In the genomic region with DNA sequence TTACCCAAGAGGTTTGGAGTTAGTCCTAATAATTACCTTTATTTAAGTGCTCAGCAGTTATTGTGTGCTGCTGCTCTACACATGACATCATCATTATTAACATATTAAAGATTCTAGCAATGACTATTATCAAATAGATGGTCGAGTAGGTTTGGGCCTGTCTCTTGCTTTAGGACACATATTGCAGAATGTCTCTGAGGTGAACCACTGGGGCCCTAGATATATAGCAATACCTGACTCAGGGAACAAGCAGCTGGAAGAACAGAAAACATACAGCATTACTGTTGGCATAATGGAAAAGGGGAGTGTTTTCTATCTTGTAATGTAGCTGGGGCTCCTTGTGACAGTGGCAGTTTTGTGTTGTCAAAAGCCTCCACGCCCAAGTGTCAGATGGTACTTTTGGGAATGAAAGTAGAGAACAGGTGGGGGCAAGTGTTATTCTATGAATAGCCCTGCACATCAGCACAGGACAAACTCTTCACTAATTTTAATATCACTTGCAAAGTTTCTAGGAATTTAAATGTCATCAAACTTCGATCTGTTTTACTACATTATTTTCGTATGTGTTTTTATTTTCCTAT, we compare ENCODE assay signal across 33 cellular contexts. TPM values are rescaled to one million over a fixed set of nuclear protein-coding genes. Genes with fewer than 3 reads are reported as not detected.
"Had no signal": no experiment of that assay in that cellular context is flagged by ENCODE, and none has a peak within 500 bp of the region (broad histone marks: within the 10 kb centered on the region; RNA-seq: fewer than 3 reads in every experiment).

No MANE protein-coding gene starts in this region.

- H3K4me1 ChIP-seq: ascending aorta, breast epithelium, esophagus muscularis mucosa, foreskin keratinocyte, gastrocnemius medialis, heart left ventricle had no signal

- H3K27me3 Mint-ChIP-seq: activated CD4-positive, alpha-beta memory T cell treated with anti-CD3 and anti-CD28 coated beads for 36 hours; activated CD4-positive, alpha-beta T cell treated with anti-CD3 and anti-CD28 coated beads for 36 hours; activated CD8-positive, alpha-beta memory T cell treated with anti-CD3 and anti-CD28 coated beads, Interleukin-2, amount 10 ng/mL, durations not matched to agents 7 days and 5 days; activated naive CD4-positive, alpha-beta T cell treated with anti-CD3 and anti-CD28 coated beads, Interleukin-2, amount 10 ng/mL, durations not matched to agents 7 days and 5 days; activated naive CD8-positive, alpha-beta T cell treated with anti-CD3 and anti-CD28 coated beads, Interleukin-2, amount 10 ng/mL, durations not matched to agents 7 days and 5 days; brain; T-cell had no signal

- H3K36me3 Mint-ChIP-seq: activated CD4-positive, alpha-beta memory T cell treated with anti-CD3 and anti-CD28 coated beads for 36 hours; activated CD8-positive, alpha-beta memory T cell treated with anti-CD3 and anti-CD28 coated beads, Interleukin-2, amount 10 ng/mL, durations not matched to agents 7 days and 5 days; activated naive CD4-positive, alpha-beta T cell treated with anti-CD3 and anti-CD28 coated beads, Interleukin-2, amount 10 ng/mL, durations not matched to agents 7 days and 5 days; activated naive CD8-positive, alpha-beta T cell treated with anti-CD3 and anti-CD28 coated beads, Interleukin-2, amount 10 ng/mL, durations not matched to agents 7 days and 5 days; brain; T-cell had no signal

- H3K27me3 ChIP-seq: ascending aorta, breast epithelium, esophagus muscularis mucosa, foreskin keratinocyte, gastrocnemius medialis, heart left ventricle had no signal

- ATAC-seq: activated CD4-positive, alpha-beta T cell treated with anti-CD3 and anti-CD28 coated beads for 36 hours; activated CD8-positive, alpha-beta memory T cell treated with anti-CD3 and anti-CD28 coated beads, Interleukin-2, amount 10 ng/mL, durations not matched to agents 7 days and 5 days; activated CD8-positive, alpha-beta T cell treated with anti-CD3 and anti-CD28 coated beads, Interleukin-2, amount 10 ng/mL, durations not matched to agents 7 days and 5 days; activated naive CD4-positive, alpha-beta T cell treated with anti-CD3 and anti-CD28 coated beads, Interleukin-2, amount 50 U/mL, for 72 hours; activated T-cell treated with anti-CD3 and anti-CD28 coated beads, Interleukin-2, amount 50 U/mL, for 72 hours; effector memory CD8-positive, alpha-beta T cell; foreskin keratinocyte; gastrocnemius medialis; heart left ventricle; T-cell had no signal

- H3K4me3 Mint-ChIP-seq: activated CD4-positive, alpha-beta memory T cell treated with anti-CD3 and anti-CD28 coated beads for 36 hours; activated CD4-positive, alpha-beta T cell treated with anti-CD3 and anti-CD28 coated beads for 36 hours; activated CD4-positive, alpha-beta T cell treated with anti-CD3 and anti-CD28 coated beads, Interleukin-2, amount 10 ng/mL, durations not matched to agents 24 days and 14 days; activated CD8-positive, alpha-beta memory T cell treated with anti-CD3 and anti-CD28 coated beads, Interleukin-2, amount 10 ng/mL, durations not matched to agents 7 days and 5 days; activated CD8-positive, alpha-beta T cell treated with anti-CD3 and anti-CD28 coated beads, Interleukin-2, amount 10 ng/mL, durations not matched to agents 7 days and 5 days; activated naive CD4-positive, alpha-beta T cell treated with anti-CD3 and anti-CD28 coated beads, Interleukin-2, amount 10 ng/mL, durations not matched to agents 7 days and 5 days; activated naive CD8-positive, alpha-beta T cell treated with anti-CD3 and anti-CD28 coated beads, Interleukin-2, amount 10 ng/mL, durations not matched to agents 7 days and 5 days; activated T-cell treated with anti-CD3 and anti-CD28 coated beads, Interleukin-2, amount 50 U/mL, for 72 hours; brain; central memory CD8-positive, alpha-beta T cell; effector memory CD8-positive, alpha-beta T cell; T-cell had no signal

- H3K4me3 ChIP-seq: ascending aorta, breast epithelium, coronary artery, esophagus muscularis mucosa, gastrocnemius medialis, heart left ventricle had no signal

- H3K36me3 ChIP-seq: ascending aorta, breast epithelium, esophagus muscularis mucosa, gastrocnemius medialis, heart left ventricle had no signal

- H3K4me1 Mint-ChIP-seq: activated CD4-positive, alpha-beta T cell treated with anti-CD3 and anti-CD28 coated beads for 36 hours; activated CD4-positive, alpha-beta T cell treated with anti-CD3 and anti-CD28 coated beads, Interleukin-2, amount 10 ng/mL, durations not matched to agents 24 days and 14 days; activated CD8-positive, alpha-beta memory T cell treated with anti-CD3 and anti-CD28 coated beads, Interleukin-2, amount 10 ng/mL, durations not matched to agents 7 days and 5 days; activated naive CD4-positive, alpha-beta T cell treated with anti-CD3 and anti-CD28 coated beads, Interleukin-2, amount 10 ng/mL, durations not matched to agents 7 days and 5 days; brain; central memory CD8-positive, alpha-beta T cell; T-cell had no signal

- H3K27ac ChIP-seq: ascending aorta, breast epithelium, coronary artery, esophagus muscularis mucosa, foreskin keratinocyte, gastrocnemius medialis, heart left ventricle had no signal

- H3K9me3 Mint-ChIP-seq: activated naive CD4-positive, alpha-beta T cell treated with anti-CD3 and anti-CD28 coated beads, Interleukin-2, amount 50 U/mL, for 72 hours; activated naive CD8-positive, alpha-beta T cell treated with anti-CD3 and anti-CD28 coated beads, Interleukin-2, amount 10 ng/mL, durations not matched to agents 7 days and 5 days; activated T-cell treated with anti-CD3 and anti-CD28 coated beads, Interleukin-2, amount 50 U/mL, for 72 hours; central memory CD8-positive, alpha-beta T cell; effector memory CD8-positive, alpha-beta T cell had no signal

- DNase-seq: activated CD4-positive, alpha-beta memory T cell treated with anti-CD3 and anti-CD28 coated beads for 36 hours; activated CD4-positive, alpha-beta T cell treated with anti-CD3 and anti-CD28 coated beads for 36 hours; activated CD4-positive, alpha-beta T cell treated with anti-CD3 and anti-CD28 coated beads, Interleukin-2, amount 10 ng/mL, durations not matched to agents 24 days and 14 days; activated CD4-positive, CD25-positive, alpha-beta regulatory T cell; activated CD4-positive, CD25-positive, alpha-beta regulatory T cell treated with anti-CD3 and anti-CD28 coated beads, Interleukin-2, amount 50 U/mL, for 72 hours; activated CD8-positive, alpha-beta memory T cell treated with anti-CD3 and anti-CD28 coated beads, Interleukin-2, amount 10 ng/mL, durations not matched to agents 7 days and 5 days; activated CD8-positive, alpha-beta memory T cell treated with anti-CD3 and anti-CD28 coated beads, Interleukin-2, amount 50 U/mL, for 4 hours; activated CD8-positive, alpha-beta T cell treated with anti-CD3 and anti-CD28 coated beads, Interleukin-2, amount 10 ng/mL, durations not matched to agents 7 days and 5 days; activated gamma-delta T cell; activated naive CD4-positive, alpha-beta T cell; activated naive CD4-positive, alpha-beta T cell treated with anti-CD3 and anti-CD28 coated beads, Interleukin-2, amount 10 ng/mL, durations not matched to agents 7 days and 5 days; activated naive CD8-positive, alpha-beta T cell treated with anti-CD3 and anti-CD28 coated beads, Interleukin-2, amount 10 ng/mL, durations not matched to agents 7 days and 5 days; activated T-cell treated with anti-CD3 and anti-CD28 coated beads, Interleukin-2, amount 50 U/mL, for 1 hour; activated T-cell treated with anti-CD3 and anti-CD28 coated beads, Interleukin-2, amount 50 U/mL, for 72 hours; dermis blood vessel endothelial cell; effector CD4-positive, alpha-beta T cell; effector memory CD8-positive, alpha-beta T cell; gastrocnemius medialis; glutamatergic neuron; heart left ventricle; T-cell; T-helper 2 cell had no signal

- H3K9me3 ChIP-seq: ascending aorta, breast epithelium, gastrocnemius medialis had no signal

RNA-seq across cellular contexts. Expression of a gene that starts 54.6 kb away (rescaled TPM):
- total RNA-seq: activated CD4-positive, alpha-beta memory T cell treated with anti-CD3 and anti-CD28 coated beads for 36 hours; activated CD4-positive, alpha-beta T cell treated with anti-CD3 and anti-CD28 coated beads for 36 hours; activated CD4-positive, alpha-beta T cell treated with anti-CD3 and anti-CD28 coated beads, Interleukin-2, amount 10 ng/mL, durations not matched to agents 24 days and 14 days; activated CD8-positive, alpha-beta memory T cell treated with anti-CD3 and anti-CD28 coated beads for 36 hours; activated CD8-positive, alpha-beta memory T cell treated with anti-CD3 and anti-CD28 coated beads, Interleukin-2, amount 10 ng/mL, durations not matched to agents 7 days and 5 days; activated CD8-positive, alpha-beta T cell treated with anti-CD3 and anti-CD28 coated beads, Interleukin-2, amount 10 ng/mL, durations not matched to agents 7 days and 5 days; activated naive CD4-positive, alpha-beta T cell treated with anti-CD3 and anti-CD28 coated beads, Interleukin-2, amount 50 U/mL, for 72 hours; activated naive CD8-positive, alpha-beta T cell treated with anti-CD3 and anti-CD28 coated beads, Interleukin-2, amount 10 ng/mL, durations not matched to agents 7 days and 5 days; activated T-cell treated with anti-CD3 and anti-CD28 coated beads, Interleukin-2, amount 50 U/mL, for 72 hours; ascending aorta; breast epithelium; cardiac septum; endothelial cell of umbilical vein; gastrocnemius medialis; heart left ventricle had no signal
